In genomic region chr11:93177891-93178290, GRCh38 we compare ENCODE assay signal across 5 cellular contexts. TPM values are rescaled to one million over a fixed set of nuclear protein-coding genes. Genes with fewer than 3 reads are reported as not detected.
A peak's percentile ranks its signal among the peaks of the same experiment; 100 is the strongest.
DNase-seq lines count a peak whose midpoint lies in the region; ATAC-seq, FAIRE-seq and TF ChIP-seq lines count a peak whose summit lies in the region.
"Not testable (repeated sequence)": the region's sequence is repeated elsewhere in the genome, so short reads cannot be mapped to it uniquely, and the experiment has no call there.

No MANE protein-coding gene starts in this region.

- not testable (repeated sequence) for H3K27ac ChIP-seq in kidney (ENCODE audit: low read depth in 2 of 2, low read length in 2 of 2); sigmoid colon; upper lobe of right lung

- H3K4me3 Mint-ChIP-seq in chondrocyte (ENCODE audit: unreplicated experiment), result not testable (repeated sequence)
- H3K4me3 Mint-ChIP-seq in endothelial cell (ENCODE audit: unreplicated experiment), result peak overlapping the region; percentile 82

- H3K4me1 Mint-ChIP-seq in chondrocyte (ENCODE audit: low read depth); endothelial cell (ENCODE audit: unreplicated experiment): not testable (repeated sequence)

- intact Hi-C loops in kidney (cut with DNase I); sigmoid colon (cut with DNase I); upper lobe of right lung (cut with DNase I): not testable (repeated sequence)

- H3K27me3 Mint-ChIP-seq in chondrocyte (ENCODE audit: low read depth); endothelial cell (ENCODE audit: unreplicated experiment): not testable (repeated sequence)

- 90 to 94% methylated on average over 13 of the region's 13 CpGs for WGBS in sigmoid colon, 2 donors

- H3K9me3 ChIP-seq in kidney (ENCODE audit: control insufficient read depth in 1 of 2, low read length in 2 of 2); sigmoid colon; upper lobe of right lung: not testable (repeated sequence)

- H3K36me3 ChIP-seq in kidney (ENCODE audit: control insufficient read depth in 1 of 2, insufficient read depth in 2 of 2, low read length in 2 of 2), result not testable (repeated sequence)
- peaks cover 11 to 46% (median 15%) of the 10 kb centered on the region in 4 donors for H3K36me3 ChIP-seq in sigmoid colon
- peaks cover 32% of the 10 kb centered on the region for H3K36me3 ChIP-seq in upper lobe of right lung

- ATAC-seq in upper lobe of right lung, result not testable (repeated sequence)

- H3K36me3 Mint-ChIP-seq in chondrocyte (ENCODE audit: low read depth) (peaks cover 32% of the 10 kb centered on the region), endothelial cell (ENCODE audit: low read depth, unreplicated experiment) (peaks cover 44% of the 10 kb centered on the region)

- H3K9ac ChIP-seq in kidney (ENCODE audit: low read length in 2 of 2), result not testable (repeated sequence)

- H3K4me1 ChIP-seq in kidney (ENCODE audit: control insufficient read depth in 1 of 2, insufficient read depth in 1 of 2, low read depth in 1 of 2, low read length in 2 of 2); sigmoid colon; upper lobe of right lung: not testable (repeated sequence)

- TF ChIP-seq EP300 in sigmoid colon (IDR thresholded peaks at IDR 0.05), result not testable (repeated sequence)

- peak; percentile 79 for DNase-seq in chondrocyte (ENCODE audit: low spot score)
- not testable (repeated sequence) for DNase-seq in endothelial cell (ENCODE audit: low spot score)
- DNase-seq in kidney, result peak; percentile 22
- peak; percentile 51 for DNase-seq in sigmoid colon
- DNase-seq in upper lobe of right lung, result peak; percentile 25

- not testable (repeated sequence) for H3K27ac Mint-ChIP-seq in chondrocyte (ENCODE audit: unreplicated experiment); endothelial cell (ENCODE audit: unreplicated experiment)

- not testable (repeated sequence) for H3K4me3 ChIP-seq in kidney (ENCODE audit: low read length in 2 of 2); sigmoid colon; upper lobe of right lung

- FAIRE-seq in kidney (lab: Jason Lieb, UNC), result not testable (repeated sequence)

- H3K9me3 Mint-ChIP-seq in chondrocyte (ENCODE audit: low read depth) (peaks cover 19% of the 10 kb centered on the region), endothelial cell (ENCODE audit: unreplicated experiment) (peaks cover 18% of the 10 kb centered on the region)

- not testable (repeated sequence) for TF ChIP-seq POLR2A in sigmoid colon (IDR thresholded peaks at IDR 0.05)

- not testable (repeated sequence) for H3K27me3 ChIP-seq in sigmoid colon, upper lobe of right lung

- not testable (repeated sequence) for TF ChIP-seq CTCF in chondrocyte (IDR thresholded peaks at IDR 0.05); endothelial cell (IDR thresholded peaks at IDR 0.05; ENCODE audit: unreplicated experiment); kidney (IDR thresholded peaks at IDR 0.05; ENCODE audit: borderline replicate concordance, extremely low read depth, insufficient read depth); sigmoid colon (IDR thresholded peaks at IDR 0.05); upper lobe of right lung (IDR thresholded peaks at IDR 0.05)

RNA-seq across cellular contexts. Expression of gene SLC36A4, which starts 19.9 kb away (rescaled TPM):
- total RNA-seq in chondrocyte (16.5 to 28.9 TPM (median 20.9 TPM) in 3 replicates), endothelial cell (ENCODE audit: unreplicated experiment) (40.4 TPM), kidney (19.4 TPM), sigmoid colon (10 to 100 TPM; 14.6 to 17.7 (median 16.4) TPM), upper lobe of right lung (15.8 TPM)
- polyA plus RNA-seq in kidney (ENCODE audit: insufficient read depth, low read depth, low replicate concordance) (8.2 TPM), sigmoid colon (1 to 10 TPM; 4.2 to 5.0 (median 4.4) TPM)
